ENCODE assay signal across 23 cellular contexts in genomic region chr15:63794271-63794670, GRCh38.
"Had no signal": no experiment of that assay in that cellular context is flagged by ENCODE, and none has a peak within 500 bp of the region (broad histone marks: within the 10 kb centered on the region; RNA-seq: fewer than 3 reads in every experiment).

No MANE protein-coding gene starts in this region.

- ATAC-seq: activated CD4-positive, CD25-positive, alpha-beta regulatory T cell treated with anti-CD3 and anti-CD28 coated beads, Interleukin-2, amount 50 U/mL, for 24 hours; activated T-cell treated with anti-CD3 and anti-CD28 coated beads, Interleukin-2, amount 50 U/mL, for 4 hours; gastrocnemius medialis; left lung; pancreas had no signal

- H3K4me1 Mint-ChIP-seq: endodermal cell had no signal

- H3K9me3 ChIP-seq: colonic mucosa, esophagus squamous epithelium, gastrocnemius medialis, neutrophil, pancreas, psoas muscle, right atrium auricular region, stomach, suprapubic skin had no signal

- H3K4me3 Mint-ChIP-seq: endodermal cell, nephron had no signal

- DNase-seq: activated CD8-positive, alpha-beta memory T cell treated with anti-CD3 and anti-CD28 coated beads for 24 hours; activated CD8-positive, alpha-beta memory T cell treated with anti-CD3 and anti-CD28 coated beads, Interleukin-2, amount 50 U/mL, for 4 hours; activated effector memory CD4-positive, alpha-beta T cell treated with Interleukin-2 at 50 U/mL for 16 hours; activated naive CD4-positive, alpha-beta T cell treated with anti-CD3 and anti-CD28 coated beads, Interleukin-2, amount 50 U/mL, for 16 hours; activated T-cell treated with anti-CD3 and anti-CD28 coated beads, Interleukin-2, amount 50 U/mL, for 4 hours; amniotic stem cell; colonic mucosa; endodermal cell; esophagus squamous epithelium; gastrocnemius medialis; hippocampal formation; kidney glomerular epithelial cell; left lung; pancreas; psoas muscle; stimulated activated CD4-positive, alpha-beta T cell treated with anti-CD3 and anti-CD28 coated beads, Interleukin-4, amount 100 ng/mL, for 24 hours; stomach; SW 1271 had no signal

- H3K27ac Mint-ChIP-seq: endodermal cell, nephron had no signal
